ENCODE assay signal across 17 cellular contexts in the genomic region with DNA sequence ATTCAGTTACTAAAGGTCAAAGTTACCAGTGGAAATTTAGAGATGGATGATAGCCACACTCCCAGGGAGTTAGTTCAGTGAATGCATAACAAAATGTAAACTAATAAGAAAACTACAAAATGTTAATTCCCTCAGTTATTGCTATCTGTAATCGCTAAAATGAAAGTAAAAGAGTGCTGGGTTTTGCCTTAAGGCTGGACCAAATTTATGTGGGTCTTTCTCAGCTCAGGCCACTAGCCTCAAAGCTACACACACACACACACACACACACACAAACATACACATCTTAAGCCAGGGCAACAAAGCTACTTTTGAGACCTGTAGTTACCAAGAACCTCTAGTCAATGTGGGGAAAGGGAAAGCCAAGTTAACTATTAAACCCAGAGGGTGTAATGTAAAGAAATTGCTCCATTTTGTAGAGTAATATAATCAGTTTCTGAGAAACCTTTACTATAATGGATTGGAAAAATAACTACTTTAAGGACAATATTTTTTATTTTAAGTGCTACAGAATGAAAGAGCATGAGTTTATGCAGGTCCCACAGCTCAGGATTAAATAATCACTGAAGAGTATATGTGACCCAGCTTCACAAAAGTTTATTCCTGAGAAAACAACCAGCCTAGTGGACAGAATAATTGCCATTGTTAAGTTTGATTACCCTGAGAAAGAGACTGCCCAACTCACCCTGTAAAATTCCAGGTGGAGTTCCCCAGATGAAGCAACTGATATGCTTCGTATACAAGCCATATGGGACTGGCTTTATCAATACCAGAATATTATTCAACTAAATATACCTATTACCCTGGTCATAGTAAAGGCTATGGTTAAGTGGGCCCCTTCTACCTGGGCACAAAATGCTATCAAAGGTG. TPM values are rescaled to one million over a fixed set of nuclear protein-coding genes. Genes with fewer than 3 reads are reported as not detected.
DNase-seq lines count a peak whose midpoint lies in the region; ATAC-seq and TF ChIP-seq lines count a peak whose summit lies in the region.
"Had no signal": no experiment of that assay in that cellular context is flagged by ENCODE, and none has a peak within 500 bp of the region (broad histone marks: within the 10 kb centered on the region; RNA-seq: fewer than 3 reads in every experiment).

No MANE protein-coding gene starts in this region.

- H3K4me3 ChIP-seq in IMR-90 (ENCODE audit: insufficient read depth, low read depth, low read length) = no peak overlapping the region
- H3K4me3 ChIP-seq in hepatocyte = no peak overlapping the region
- H3K4me3 ChIP-seq in lower lobe of right lung = no peak overlapping the region

- POLR2A ChIA-PET in IMR-90 (lab: Charles Lee; ENCODE audit: unreplicated experiment) = no interaction called here

- H3K27ac ChIP-seq in IMR-90 (ENCODE audit: insufficient read depth, low read length) (no peak overlapping the region), hepatocyte (peak overlapping the region; percentile 16), lower lobe of right lung (no peak overlapping the region)

- H4K20me1 ChIP-seq in IMR-90 (ENCODE audit: insufficient read depth, low read length) (no peaks in the 10 kb centered on the region), hepatocyte (ENCODE audit: insufficient read depth, poor library complexity, severe bottlenecking) (no peaks in the 10 kb centered on the region)

- no peak overlapping the region for H2BK15ac ChIP-seq in IMR-90 (ENCODE audit: low read depth, low read length)

- no peak overlapping the region for H3K23ac ChIP-seq in IMR-90 (ENCODE audit: low read depth, low read length)

- H2AFZ ChIP-seq in IMR-90 (replicated peaks; ENCODE audit: low read length, poor library complexity) (no peak overlapping the region), hepatocyte (no peak overlapping the region)

- dilution Hi-C loops in IMR-90 (cut with HindIII; ENCODE audit: low sequenced_read_pairs, unreplicated experiment) = no loop called here

- no peaks in the 10 kb centered on the region for H3K79me2 ChIP-seq in hepatocyte

- H3K36me3 ChIP-seq in IMR-90 (ENCODE audit: control insufficient read depth, insufficient read depth, low read length) = no peaks in the 10 kb centered on the region
- no peaks in the 10 kb centered on the region for H3K36me3 ChIP-seq in hepatocyte (replicated peaks; ENCODE audit: insufficient read depth, low read depth)
- no peaks in the 10 kb centered on the region for H3K36me3 ChIP-seq in lower lobe of right lung

- H2BK5ac ChIP-seq in IMR-90 (ENCODE audit: low read depth, low read length, poor library complexity, severe bottlenecking) = no peak overlapping the region

- TF ChIP-seq CTCF in IMR-90 (conservative IDR thresholded peaks at IDR 0.05; ENCODE audit: low read depth, low read length) (no peak), hepatocyte (IDR thresholded peaks at IDR 0.05; ENCODE audit: poor library complexity) (no peak), lower lobe of right lung (IDR thresholded peaks at IDR 0.05) (no peak)

- no peaks in the 10 kb centered on the region for H3K79me1 ChIP-seq in IMR-90 (ENCODE audit: low read depth in 1 of 2, low read length in 2 of 2)

- H3K9me1 ChIP-seq in IMR-90 (ENCODE audit: insufficient read depth, low read length) = no peaks in the 10 kb centered on the region

- no peak overlapping the region for H3K9ac ChIP-seq in IMR-90 (ENCODE audit: low read depth, low read length)

- no peak overlapping the region for H4K5ac ChIP-seq in IMR-90 (ENCODE audit: low read depth, low read length)

- no peak for TF ChIP-seq POLR2A in IMR-90 (IDR thresholded peaks at IDR 0.05; ENCODE audit: low read depth, low read length)

- CTCF ChIA-PET in IMR-90 (lab: Yijun Ruan, JAX) = no interaction called here

- H3K4ac ChIP-seq in IMR-90 (ENCODE audit: low read depth, low read length) = no peak overlapping the region

- H2BK120ac ChIP-seq in IMR-90 (ENCODE audit: low read depth, low read length) = no peak overlapping the region

- TF ChIP-seq RAD21 in IMR-90 (IDR thresholded peaks at IDR 0.05; ENCODE audit: low read length) = no peak

- in situ Hi-C loops in IMR-90 (cut with MboI; ENCODE audit: low sequenced_read_pairs) = no loop called here

- no peaks in the 10 kb centered on the region for H3K4me1 ChIP-seq in IMR-90 (ENCODE audit: control insufficient read depth, insufficient read depth, low read length)
- peaks cover 23% of the 10 kb centered on the region for H3K4me1 ChIP-seq in hepatocyte (ENCODE audit: insufficient read depth)
- no peaks in the 10 kb centered on the region for H3K4me1 ChIP-seq in lower lobe of right lung

- H3K4me2 ChIP-seq in IMR-90 (ENCODE audit: low read depth, low read length) (peak overlapping the region; percentile 67; the same call in 1 of the 2 replicates), hepatocyte (no peak overlapping the region)

- no peak overlapping the region for H3K14ac ChIP-seq in IMR-90 (replicated peaks; ENCODE audit: low read depth, low read length)

- no peaks in the 10 kb centered on the region for H3K9me2 ChIP-seq in hepatocyte (replicated peaks; ENCODE audit: insufficient read depth)

- no peak overlapping the region for H2AK9ac ChIP-seq in IMR-90 (replicated peaks; ENCODE audit: low read depth, low read length, poor library complexity)

- no peak overlapping the region for H3K56ac ChIP-seq in IMR-90 (ENCODE audit: extremely low read depth, insufficient read depth, low read length)

- H3K9me3 ChIP-seq in IMR-90 (ENCODE audit: control insufficient read depth, insufficient read depth, low read length) (no peaks in the 10 kb centered on the region), hepatocyte (ENCODE audit: low read depth) (no peaks in the 10 kb centered on the region), lower lobe of right lung (no peaks in the 10 kb centered on the region)

- no peak overlapping the region for H3K18ac ChIP-seq in IMR-90 (ENCODE audit: low read depth, low read length)

- ATAC-seq in IMR-90 (ENCODE audit: low read depth) (no peak), lower lobe of right lung (no peak)

- BruUV-seq in IMR-90 (replicated peaks; lab: Mats Ljungman, UMichigan) = no TSS peak

- intact Hi-C loops in IMR-90 (cut with micrococcal nuclease) (no loop called here), lower lobe of right lung (cut with DNase I) (no loop called here)

- H4K8ac ChIP-seq in IMR-90 (ENCODE audit: low read depth in 2 of 2, low read length in 2 of 2) = no peak overlapping the region

- no peak overlapping the region for H4K91ac ChIP-seq in IMR-90 (ENCODE audit: insufficient read depth, low read depth, low read length)

- H3K27me3 ChIP-seq in IMR-90 (ENCODE audit: control insufficient read depth, insufficient read depth, low read length) (no peaks in the 10 kb centered on the region), hepatocyte (no peaks in the 10 kb centered on the region), lower lobe of right lung (ENCODE audit: low read depth) (no peaks in the 10 kb centered on the region)

- peak; percentile 5 for DNase-seq in ELR (ENCODE audit: low read depth)
- no peak for DNase-seq in IMR-90
- DNase-seq in hepatocyte (ENCODE audit: low spot score) = no peak
- DNase-seq in renal cortical epithelial cell (ENCODE audit: low read depth) = peak; percentile 16
- no peak for DNase-seq in lower lobe of right lung
- no peak for DNase-seq in NCI-H446 treated with DMSO at 0.1 percent for 48 hours (lab: John Stamatoyannopoulos, UW)
- DNase-seq in SIG-M5 (lab: John Stamatoyannopoulos, UW) = no peak
- DNase-seq: COR-L47, EL, NCI-H1417 treated with DMSO at 0.1 percent for 48 hours, NCI-H1930, NCI-H2171, NCI-H748 treated with DMSO at 0.1 percent for 48 hours had no signal

- no peak overlapping the region for H2AK5ac ChIP-seq in IMR-90 (ENCODE audit: low read depth, low read length)

- WGBS in IMR-90 (ENCODE audit: extremely low coverage in 2 of 2, insufficient read length in 1 of 2), 2 experiments = no CpG with 5 or more reads among the region's 2 CpGs
- WGBS in hepatocyte (ENCODE audit: low lambda C conversion rate, missing lambda C conversion rate) = 91% methylated on average over 2 of the region's 2 CpGs

- H2BK20ac ChIP-seq in IMR-90 (ENCODE audit: low read depth, low read length) = no peak overlapping the region

TF ChIP-seq in IMR-90, 13 proteins besides CTCF, POLR2A, EP300 and RAD21:
- TF ChIP-seq, protein P1, sequence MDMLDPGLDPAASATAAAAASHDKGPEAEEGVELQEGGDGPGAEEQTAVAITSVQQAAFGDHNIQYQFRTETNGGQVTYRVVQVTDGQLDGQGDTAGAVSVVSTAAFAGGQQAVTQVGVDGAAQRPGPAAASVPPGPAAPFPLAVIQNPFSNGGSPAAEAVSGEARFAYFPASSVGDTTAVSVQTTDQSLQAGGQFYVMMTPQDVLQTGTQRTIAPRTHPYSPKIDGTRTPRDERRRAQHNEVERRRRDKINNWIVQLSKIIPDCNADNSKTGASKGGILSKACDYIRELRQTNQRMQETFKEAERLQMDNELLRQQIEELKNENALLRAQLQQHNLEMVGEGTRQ (IDR thresholded peaks at IDR 0.05; ENCODE audit: low read depth, low read length) = no peak
- no peak for TF ChIP-seq MAZ (IDR thresholded peaks at IDR 0.05; ENCODE audit: borderline replicate concordance, low read depth, low read length)
- TF ChIP-seq RFX5 (IDR thresholded peaks at IDR 0.05; ENCODE audit: low read depth, low read length) = no peak
- no peak for TF ChIP-seq CEBPB (IDR thresholded peaks at IDR 0.05; ENCODE audit: low read depth, low read length)
- TF ChIP-seq MXI1 (IDR thresholded peaks at IDR 0.05; ENCODE audit: borderline replicate concordance, low read depth, low read length) = no peak
- no peak for TF ChIP-seq BHLHE40 (IDR thresholded peaks at IDR 0.05; ENCODE audit: low read depth, low read length)
- no peak for TF ChIP-seq MAFK (IDR thresholded peaks at IDR 0.05; ENCODE audit: low read depth, low read length)
- no peak for TF ChIP-seq FOS (IDR thresholded peaks at IDR 0.05; ENCODE audit: low read depth, low read length)
- no peak for TF ChIP-seq CHD1 (IDR thresholded peaks at IDR 0.05; ENCODE audit: low read depth, low read length)
- no peak for TF ChIP-seq RCOR1 (IDR thresholded peaks at IDR 0.05; ENCODE audit: insufficient replicate concordance, low read length)
TF ChIP-seq in IMR-90: peak in this region for 0.

RNA-seq across cellular contexts. Expression of a gene that starts 8.9 kb away (rescaled TPM):
- total RNA-seq in IMR-90 (2012; rRNA removed) (not detected in 2 replicates), hepatocyte (112 and 126 TPM in 2 replicates), renal cortical epithelial cell (33.3 and 72.8 TPM in 2 replicates), lower lobe of right lung (not detected)
- polyA plus RNA-seq in IMR-90 (2012; rRNA removed) (not detected in 2 replicates), hepatocyte (30.3 and 30.4 TPM in 2 replicates)
- polyA plus RNA-seq in IMR-90 (2012; cell fraction: cytosol; rRNA removed) = not detected in 2 replicates
- not detected in 2 replicates for polyA plus RNA-seq in IMR-90 (2012; cell fraction: nucleus; rRNA removed; ENCODE audit: low replicate concordance)
- total RNA-seq: A673, H1, NCI-H460 had no signal
- polyA plus RNA-seq: CD14-positive monocyte, H1 had no signal

Comparison
In these comparisons a context has a peak if more than half of its experiments do, and no peak if none do; other contexts are left out.
1. DNase-seq: peak in ELR (single experiment) and renal cortical epithelial cell (single experiment); none in IMR-90 (single experiment), hepatocyte (single experiment), lower lobe of right lung (single experiment), NCI-H446 treated with DMSO at 0.1 percent for 48 hours (single experiment) and SIG-M5 (single experiment).
2. RNA of a gene that starts 8.9 kb away (total RNA-seq): 112 to 126 TPM in hepatocyte and 33.3 to 72.8 TPM in renal cortical epithelial cell; not detected in lower lobe of right lung (single experiment) and not detected in IMR-90; every median in the first group is over 10 times any median in the second.